In the genomic region with DNA sequence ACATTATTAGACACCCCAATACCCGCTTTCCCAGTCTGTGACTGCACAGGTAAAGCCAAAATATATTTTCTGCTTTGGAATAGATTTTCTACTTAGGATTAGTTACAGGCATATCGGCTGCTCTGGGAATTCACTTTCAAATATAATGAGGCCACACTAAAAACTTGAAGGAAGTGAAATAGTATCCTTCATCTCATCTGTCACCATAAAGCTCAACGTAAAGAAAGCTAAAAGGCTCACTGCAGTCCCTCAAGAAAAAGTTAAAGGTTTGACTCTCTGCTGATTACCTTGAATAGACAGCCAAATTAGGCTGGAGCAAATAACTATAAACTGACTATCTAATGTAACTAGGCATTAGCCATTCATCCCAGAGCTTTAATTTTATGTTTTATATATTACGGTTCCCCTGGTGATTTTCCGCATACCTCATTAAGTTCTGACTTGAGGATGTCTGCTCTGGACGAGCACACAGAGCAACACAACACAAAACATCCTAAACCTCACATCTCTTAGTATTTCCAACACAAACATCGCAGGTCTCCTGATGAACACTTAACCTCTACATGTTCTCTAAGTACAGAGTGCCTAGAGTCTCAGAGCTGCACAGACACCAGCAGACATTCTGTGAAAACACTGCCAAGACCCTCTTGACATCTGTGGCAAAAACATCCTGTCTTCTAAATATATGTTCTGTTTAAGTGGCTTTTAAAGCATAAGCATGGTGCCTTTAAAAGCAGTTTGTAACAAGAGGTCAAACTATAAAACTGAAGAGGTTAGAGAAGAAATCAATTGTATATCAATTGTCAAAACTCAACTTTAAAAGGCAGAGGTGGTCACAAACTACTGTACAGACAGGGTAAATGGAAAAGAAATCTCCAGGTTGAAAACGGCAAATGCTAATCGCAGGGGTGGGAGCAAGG, we compare ENCODE assay signal across 16 cellular contexts. TPM values are rescaled to one million over a fixed set of nuclear protein-coding genes. Genes with fewer than 3 reads are reported as not detected.
"Had no signal": no experiment of that assay in that cellular context is flagged by ENCODE, and none has a peak within 500 bp of the region (broad histone marks: within the 10 kb centered on the region; RNA-seq: fewer than 3 reads in every experiment).

No MANE protein-coding gene starts in this region.

- H3K9me3 ChIP-seq: mucosa of descending colon, pancreas had no signal

- H3K27me3 ChIP-seq: dorsolateral prefrontal cortex, neural progenitor cell, pancreas had no signal

- H3K4me2 ChIP-seq: neural progenitor cell had no signal

- H3K4me3 ChIP-seq: dorsolateral prefrontal cortex, mucosa of descending colon, neural progenitor cell, pancreas had no signal

- ATAC-seq: left cardiac atrium; mucosa of descending colon; naive thymus-derived CD8-positive, alpha-beta T cell; pancreas; right cardiac atrium had no signal

- H3K36me3 ChIP-seq: neural progenitor cell, pancreas had no signal

- H3K27ac ChIP-seq: dorsolateral prefrontal cortex, neural progenitor cell, pancreas had no signal

- DNase-seq: cortex of kidney; dorsolateral prefrontal cortex; effector CD8-positive, alpha-beta T cell; kidney; left cardiac atrium; mucosa of descending colon; naive thymus-derived CD8-positive, alpha-beta T cell; nucleus accumbens; pancreas; right cardiac atrium; small intestine; stimulated activated CD4-positive, alpha-beta T cell treated with anti-CD3 and anti-CD28 coated beads, Interleukin-2, amount 100 ng/mL, for 48 hours; stimulated activated naive CD4-positive, alpha-beta T cell treated with Interleukin-2 at 50 U/mL for 16 hours; trophoblast cell had no signal

- H3K9ac ChIP-seq: neural progenitor cell had no signal

- H3K4me1 ChIP-seq: neural progenitor cell, pancreas had no signal

RNA-seq across cellular contexts. Expression of a gene that starts 35.4 kb away (rescaled TPM):
- total RNA-seq: left cardiac atrium; naive thymus-derived CD8-positive, alpha-beta T cell had no signal
- polyA plus RNA-seq: liver; naive thymus-derived CD8-positive, alpha-beta T cell had no signal
